ENCODE assay signal across 8 cellular contexts in genomic region chrX:39477438-39478120, GRCh38.
A peak's percentile ranks its signal among the peaks of the same experiment; 100 is the strongest.
DNase-seq lines count a peak whose midpoint lies in the region; ATAC-seq and TF ChIP-seq lines count a peak whose summit lies in the region.

No MANE protein-coding gene starts in this region.

- H3K4me3 Mint-ChIP-seq in activated T-helper 1 cell treated with anti-CD3 and anti-CD28 coated beads, Interleukin-12 subunit alpha, Interleukin-12 subunit beta, Interleukin-2, Interleukin-4 antibody, amounts not matched to agents 30 ng/mL and 10 ng/mL and 1 ng/mL, durations not matched to agents 14 hours and 24 hours and 36 hours, result no peak overlapping the region

- H3K4me2 ChIP-seq in PC-3 (ENCODE audit: low read length), result no peak overlapping the region

- no TSS peak for BruUV-seq in PC-3 (replicated peaks; lab: Mats Ljungman, UMichigan)

- no peaks in the 10 kb centered on the region for H3K36me3 Mint-ChIP-seq in activated T-helper 1 cell treated with anti-CD3 and anti-CD28 coated beads, Interleukin-12 subunit alpha, Interleukin-12 subunit beta, Interleukin-2, Interleukin-4 antibody, amounts not matched to agents 30 ng/mL and 10 ng/mL and 1 ng/mL, durations not matched to agents 14 hours and 24 hours and 36 hours (ENCODE audit: low read depth)

- no peak overlapping the region for H3K27ac Mint-ChIP-seq in activated T-helper 1 cell treated with anti-CD3 and anti-CD28 coated beads, Interleukin-12 subunit alpha, Interleukin-12 subunit beta, Interleukin-2, Interleukin-4 antibody, amounts not matched to agents 30 ng/mL and 10 ng/mL and 1 ng/mL, durations not matched to agents 14 hours and 24 hours and 36 hours

- no peaks in the 10 kb centered on the region for H3K36me3 ChIP-seq in PC-3 (ENCODE audit: low read depth, low read length)
- H3K36me3 ChIP-seq in psoas muscle (ENCODE audit: insufficient read depth in 1 of 2, low read depth in 1 of 2), result no peaks in the 10 kb centered on the region

- H3K4me1 ChIP-seq in PC-3 (ENCODE audit: insufficient read depth, low read length) (no peaks in the 10 kb centered on the region), psoas muscle (no peaks in the 10 kb centered on the region)

- no peaks in the 10 kb centered on the region for H3K9me2 ChIP-seq in PC-3 (replicated peaks; ENCODE audit: low read length)

- DNase-seq in GM13976 (ENCODE audit: low spot score), result peak; percentile 30
- peak; percentile 37 for DNase-seq in PC-3
- peak; percentile 35 to 68 for DNase-seq in psoas muscle
- no peak for DNase-seq in NAMALWA (ENCODE audit: low spot score)
- no peak for DNase-seq in GOT3 (lab: John Stamatoyannopoulos, UW)
- DNase-seq in activated T-helper 1 cell treated with anti-CD3 and anti-CD28 coated beads, Interleukin-12 subunit alpha, Interleukin-12 subunit beta, Interleukin-2, Interleukin-4 antibody, amounts not matched to agents 30 ng/mL and 10 ng/mL and 1 ng/mL, durations not matched to agents 14 hours and 24 hours and 36 hours (ENCODE audit: low spot score), result no peak
- no peak for DNase-seq in HuH-7 (ENCODE audit: low spot score)

- H3K9me3 ChIP-seq in PC-3 (ENCODE audit: low read length) (no peaks in the 10 kb centered on the region), psoas muscle (no peaks in the 10 kb centered on the region)

- no peaks in the 10 kb centered on the region for H3K27me3 Mint-ChIP-seq in activated T-helper 1 cell treated with anti-CD3 and anti-CD28 coated beads, Interleukin-12 subunit alpha, Interleukin-12 subunit beta, Interleukin-2, Interleukin-4 antibody, amounts not matched to agents 30 ng/mL and 10 ng/mL and 1 ng/mL, durations not matched to agents 14 hours and 24 hours and 36 hours (ENCODE audit: insufficient read depth)

- no peaks in the 10 kb centered on the region for H4K20me1 ChIP-seq in PC-3 (ENCODE audit: low read length)

- CTCF ChIA-PET in PC-3 (lab: Charles Lee), result no interaction called here

- H3K79me2 ChIP-seq in PC-3 (ENCODE audit: low read length), result no peaks in the 10 kb centered on the region

- no peaks in the 10 kb centered on the region for H3K4me1 Mint-ChIP-seq in activated T-helper 1 cell treated with anti-CD3 and anti-CD28 coated beads, Interleukin-12 subunit alpha, Interleukin-12 subunit beta, Interleukin-2, Interleukin-4 antibody, amounts not matched to agents 30 ng/mL and 10 ng/mL and 1 ng/mL, durations not matched to agents 14 hours and 24 hours and 36 hours (ENCODE audit: low read depth)

- in situ Hi-C loops in GM13976 (cut with MboI; ENCODE audit: low sequenced_read_pairs, unreplicated experiment), result no loop called here

- H3K4me3 ChIP-seq in PC-3 (ENCODE audit: low read length) (no peak overlapping the region), psoas muscle (no peak overlapping the region)

- no peaks in the 10 kb centered on the region for H3F3A ChIP-seq in PC-3 (ENCODE audit: low read length, unreplicated experiment)

- POLR2A ChIA-PET in PC-3 (lab: Charles Lee; ENCODE audit: unreplicated experiment), result no interaction called here

- H3K9me3 Mint-ChIP-seq in activated T-helper 1 cell treated with anti-CD3 and anti-CD28 coated beads, Interleukin-12 subunit alpha, Interleukin-12 subunit beta, Interleukin-2, Interleukin-4 antibody, amounts not matched to agents 30 ng/mL and 10 ng/mL and 1 ng/mL, durations not matched to agents 14 hours and 24 hours and 36 hours, result no peaks in the 10 kb centered on the region

- H3K27ac ChIP-seq in PC-3 (ENCODE audit: low read length) (no peak overlapping the region), psoas muscle (no peak overlapping the region)

- H3K27me3 ChIP-seq in PC-3 (ENCODE audit: low read length) (peaks cover 9% of the 10 kb centered on the region; the same call in 1 of the 2 replicates), psoas muscle (ENCODE audit: insufficient read depth in 3 of 3, low read length in 2 of 3) (peaks cover 0 to 8% (median 0%) of the 10 kb centered on the region in 3 donors)

- WGBS in psoas muscle, 3 donors, result 39 to 46% (median 40%) methylated on average over 13 to 24 of the region's 24 CpGs

- H3K9ac ChIP-seq in PC-3 (ENCODE audit: low read length), result no peak overlapping the region

- ATAC-seq in PC-3 (no peak), esophagus mucosa (peak; percentile 78), psoas muscle (peak; percentile 69 to 86 (median 78))

- H2AFZ ChIP-seq in PC-3 (ENCODE audit: low read length), result no peak overlapping the region

- intact Hi-C loops in PC-3 (cut with micrococcal nuclease), result no loop called here
- intact Hi-C loops in psoas muscle (cut with DNase I), result no loop called here
- intact Hi-C loops in activated T-helper 1 cell treated with anti-CD3 and anti-CD28 coated beads, Interleukin-12 subunit alpha, Interleukin-12 subunit beta, Interleukin-2, Interleukin-4 antibody, amounts not matched to agents 30 ng/mL and 10 ng/mL and 1 ng/mL, durations not matched to agents 14 hours and 24 hours and 36 hours (cut with micrococcal nuclease), result no loop called here

- peak; percentile 36 for TF ChIP-seq CTCF in GM13976 (IDR thresholded peaks at IDR 0.05; ENCODE audit: borderline replicate concordance, control extremely low read depth, extremely low read depth, insufficient read depth, missing control alignments)
- peak; percentile 32; the same call in 1 of the 2 replicates for TF ChIP-seq CTCF in PC-3 (conservative IDR thresholded peaks at IDR 0.05; ENCODE audit: low read depth, low read length)
- no peak for TF ChIP-seq CTCF in psoas muscle (IDR thresholded peaks at IDR 0.05)

Comparison
In these comparisons a context has a peak if more than half of its experiments do, and no peak if none do; other contexts are left out.
1. DNase-seq: peak in GM13976 (single experiment), PC-3 (single experiment) and psoas muscle (2 of 2); none in NAMALWA (single experiment), GOT3 (single experiment), activated T-helper 1 cell treated with anti-CD3 and anti-CD28 coated beads, Interleukin-12 subunit alpha, Interleukin-12 subunit beta, Interleukin-2, Interleukin-4 antibody, amounts not matched to agents 30 ng/mL and 10 ng/mL and 1 ng/mL, durations not matched to agents 14 hours and 24 hours and 36 hours (single experiment) and HuH-7 (single experiment).